In genomic region chr5:73431204-73431851, GRCh38 we compare ENCODE assay signal across 20 cellular contexts. TPM values are rescaled to one million over a fixed set of nuclear protein-coding genes. Genes with fewer than 3 reads are reported as not detected.
DNase-seq lines count a peak whose midpoint lies in the region; ATAC-seq lines count a peak whose summit lies in the region.
"Had no signal": no experiment of that assay in that cellular context is flagged by ENCODE, and none has a peak within 500 bp of the region (broad histone marks: within the 10 kb centered on the region; RNA-seq: fewer than 3 reads in every experiment).

No MANE protein-coding gene starts in this region.

- in situ Hi-C loops in GM23248 (cut with MboI) = loop anchor here (25.0 kb wide), 1 partner anchor 119 kb away; no protein-coding TSS in a partner anchor

- no peak overlapping the region for H3K27ac ChIP-seq in GM23248
- H3K27ac ChIP-seq: KMS-11 had no signal

- H3K9ac ChIP-seq in GM23248 (no peak overlapping the region), adipocyte (ENCODE audit: low read length) (no peak overlapping the region)
- H3K9ac ChIP-seq: KMS-11 had no signal

- H2AFZ ChIP-seq in GM23248 = no peak overlapping the region

- H3K4me1 ChIP-seq in GM23248 (ENCODE audit: insufficient read depth) = peaks cover 27% of the 10 kb centered on the region
- H3K4me1 ChIP-seq in adipocyte (ENCODE audit: control insufficient read depth, insufficient read depth, low read length) = peaks cover 15% of the 10 kb centered on the region
- H3K4me1 ChIP-seq: BE2C had no signal

- H4K20me1 ChIP-seq in GM23248 (ENCODE audit: insufficient read depth) = no peaks in the 10 kb centered on the region

- peak; percentile 32 for DNase-seq in EH (ENCODE audit: low read depth)
- peak; percentile 30 for DNase-seq in GM23248
- DNase-seq in adipocyte (ENCODE audit: low read depth) = peak; percentile 45
- peak; percentile 47 for DNase-seq in fibroblast of gingiva (ENCODE audit: low read depth)
- DNase-seq in T-helper 2 cell = no peak
- no peak for DNase-seq in GM19240 (ENCODE audit: insufficient read length, low spot score)
- DNase-seq in Ammon's horn (ENCODE audit: low spot score) = no peak
- DNase-seq: BE2C; C1 segment of cervical spinal cord; CD4-positive, CD25-positive, alpha-beta regulatory T cell; CD8-positive, alpha-beta memory T cell; COR-L47; DMS 273 treated with DMSO at 0.1 percent for 48 hours; DND-41; GDM1; HFFc6 had no signal

- no peaks in the 10 kb centered on the region for H3K79me2 ChIP-seq in GM23248 (ENCODE audit: insufficient read depth)

- H3K27me3 ChIP-seq in GM23248 (replicated peaks; ENCODE audit: insufficient read depth) = no peaks in the 10 kb centered on the region
- H3K27me3 ChIP-seq in adipocyte (replicated peaks; ENCODE audit: control insufficient read depth, insufficient read depth, low read length) = peaks cover 5% of the 10 kb centered on the region

- H3K4me3 ChIP-seq in GM23248 = no peak overlapping the region
- H3K4me3 ChIP-seq in adipocyte (ENCODE audit: low read length) = no peak overlapping the region
- H3K4me3 ChIP-seq: HAP-1 had no signal

- H3K9me2 ChIP-seq in GM23248 (ENCODE audit: insufficient read depth) = peaks cover 7% of the 10 kb centered on the region; the same call in 1 of the 2 replicates

- no peak overlapping the region for H3K4me2 ChIP-seq in GM23248 (ENCODE audit: unreplicated experiment)
- H3K4me2 ChIP-seq: KMS-11 had no signal

- H3K9me3 ChIP-seq in GM23248 (ENCODE audit: low read depth) = no peaks in the 10 kb centered on the region
- H3K9me3 ChIP-seq in adipocyte (ENCODE audit: control insufficient read depth, low read length) = no peaks in the 10 kb centered on the region
- H3K9me3 ChIP-seq: BE2C, HAP-1 had no signal

- H3K36me3 ChIP-seq in GM23248 (ENCODE audit: low read depth) (no peaks in the 10 kb centered on the region), adipocyte (ENCODE audit: control insufficient read depth, insufficient read depth, low read length, severe bottlenecking) (no peaks in the 10 kb centered on the region)
- H3K36me3 ChIP-seq: BE2C, HAP-1 had no signal

- ATAC-seq in HG02840 (IDR thresholded peaks at IDR 0.05; ENCODE audit: low FRiP score, unreplicated experiment) = no peak
- ATAC-seq: HepG2 had no signal

- peaks cover 15% of the 10 kb centered on the region for H3F3A ChIP-seq in GM23248 (ENCODE audit: insufficient read depth)

RNA-seq across cellular contexts. Expression of gene FOXD1, which starts 17.2 kb away (rescaled TPM):
- total RNA-seq in GM23248 (2014; rRNA removed; shearing (Covaris generic)) = 50.0 and 53.9 TPM in 2 replicates
- 8.0 and 8.5 TPM in 2 replicates for polyA plus RNA-seq in GM23248 (2016; fragmentation: Nextera tagmentation; extraction: Ambion mirVana)
- total RNA-seq: CD4-positive, CD25-positive, alpha-beta regulatory T cell had no signal
- polyA plus RNA-seq: CD8-positive, alpha-beta memory T cell had no signal

Comparison
In these comparisons a context has a peak if more than half of its experiments do, and no peak if none do; other contexts are left out.
1. DNase-seq: peak in EH (single experiment), GM23248 (single experiment), adipocyte (single experiment) and fibroblast of gingiva (single experiment); none in T-helper 2 cell (0 of 5), GM19240 (single experiment) and Ammon's horn (single experiment).